26 cellular contexts compared by ENCODE assay signal in genomic region chr7:9407816-9408215, GRCh38.
DNase-seq lines count a peak whose midpoint lies in the region; ATAC-seq and TF ChIP-seq lines count a peak whose summit lies in the region.
"Had no signal": no experiment of that assay in that cellular context is flagged by ENCODE, and none has a peak within 500 bp of the region (broad histone marks: within the 10 kb centered on the region; RNA-seq: fewer than 3 reads in every experiment).

No MANE protein-coding gene starts in this region.

- no peak overlapping the region for H3K4me3 ChIP-seq in Jurkat, Clone E6-1 (ENCODE audit: low read length)
- no peak overlapping the region for H3K4me3 ChIP-seq in SJSA1
- no peak overlapping the region for H3K4me3 ChIP-seq in epithelial cell of esophagus (ENCODE audit: low read length)
- H3K4me3 ChIP-seq in retinal pigment epithelial cell (ENCODE audit: low read length), result no peak overlapping the region
- no peak overlapping the region for H3K4me3 ChIP-seq in left lung
- H3K4me3 ChIP-seq: gastrocnemius medialis, lower lobe of right lung, pancreas, thoracic aorta had no signal

- H3K27me3 ChIP-seq in SJSA1 (replicated peaks) (no peaks in the 10 kb centered on the region), left lung (no peaks in the 10 kb centered on the region)
- H3K27me3 ChIP-seq: gastrocnemius medialis, pancreas had no signal

- no peak overlapping the region for H3K27ac Mint-ChIP-seq in activated CD4-positive, alpha-beta T cell treated with anti-CD3 and anti-CD28 coated beads for 36 hours
- H3K27ac Mint-ChIP-seq: activated CD8-positive, alpha-beta T cell treated with anti-CD3 and anti-CD28 coated beads for 36 hours; activated naive CD8-positive, alpha-beta T cell treated with anti-CD3 and anti-CD28 coated beads for 36 hours; brain; IgD-negative memory B cell; nephron progenitor cell had no signal

- H3K4me1 Mint-ChIP-seq in activated CD4-positive, alpha-beta T cell treated with anti-CD3 and anti-CD28 coated beads for 36 hours, result no peaks in the 10 kb centered on the region
- H3K4me1 Mint-ChIP-seq: activated naive CD8-positive, alpha-beta T cell treated with anti-CD3 and anti-CD28 coated beads for 36 hours; brain; IgD-negative memory B cell; nephron progenitor cell had no signal

- H3K9me3 Mint-ChIP-seq in activated CD4-positive, alpha-beta T cell treated with anti-CD3 and anti-CD28 coated beads for 36 hours (ENCODE audit: low read depth), result no peaks in the 10 kb centered on the region
- H3K9me3 Mint-ChIP-seq: activated CD8-positive, alpha-beta T cell treated with anti-CD3 and anti-CD28 coated beads for 36 hours; activated naive CD8-positive, alpha-beta T cell treated with anti-CD3 and anti-CD28 coated beads for 36 hours; brain; IgD-negative memory B cell; nephron progenitor cell had no signal

- CTCF ChIA-PET in activated CD4-positive, alpha-beta T cell treated with anti-CD3 and anti-CD28 coated beads for 36 hours (lab: Charles Lee), result no interaction called here

- H3K36me3 Mint-ChIP-seq in activated CD4-positive, alpha-beta T cell treated with anti-CD3 and anti-CD28 coated beads for 36 hours (ENCODE audit: low read depth), result no peaks in the 10 kb centered on the region
- H3K36me3 Mint-ChIP-seq: activated naive CD8-positive, alpha-beta T cell treated with anti-CD3 and anti-CD28 coated beads for 36 hours; brain; IgD-negative memory B cell had no signal

- ATAC-seq in activated CD4-positive, alpha-beta T cell treated with anti-CD3 and anti-CD28 coated beads for 36 hours, result no peak
- ATAC-seq in left lung, result no peak
- ATAC-seq: activated CD4-positive, CD25-positive, alpha-beta regulatory T cell treated with anti-CD3 and anti-CD28 coated beads, Interleukin-2, amount 50 U/mL, for 24 hours; activated CD8-positive, alpha-beta T cell treated with anti-CD3 and anti-CD28 coated beads for 36 hours; gastrocnemius medialis; lower lobe of right lung; pancreas; right cardiac atrium; stimulated activated naive CD8-positive, alpha-beta T cell treated with anti-CD3 and anti-CD28 coated beads, Interleukin-15, Interleukin-2, amounts not matched to agents 100 U/mL and 50 U/mL, for 24 hours had no signal

- H3K4me3 Mint-ChIP-seq in activated CD4-positive, alpha-beta T cell treated with anti-CD3 and anti-CD28 coated beads for 36 hours, result no peak overlapping the region
- H3K4me3 Mint-ChIP-seq: activated CD8-positive, alpha-beta T cell treated with anti-CD3 and anti-CD28 coated beads for 36 hours; activated naive CD8-positive, alpha-beta T cell treated with anti-CD3 and anti-CD28 coated beads for 36 hours; brain; IgD-negative memory B cell; nephron progenitor cell had no signal

- no peaks in the 10 kb centered on the region for H3K27me3 Mint-ChIP-seq in activated CD4-positive, alpha-beta T cell treated with anti-CD3 and anti-CD28 coated beads for 36 hours
- H3K27me3 Mint-ChIP-seq: activated CD8-positive, alpha-beta T cell treated with anti-CD3 and anti-CD28 coated beads for 36 hours; activated naive CD8-positive, alpha-beta T cell treated with anti-CD3 and anti-CD28 coated beads for 36 hours; brain; IgD-negative memory B cell had no signal

- intact Hi-C loops in activated CD4-positive, alpha-beta T cell treated with anti-CD3 and anti-CD28 coated beads for 36 hours (cut with DNase I, micrococcal nuclease), result no loop called here
- intact Hi-C loops in left lung (cut with DNase I), result no loop called here

- H3K9me3 ChIP-seq in SJSA1 (replicated peaks) (no peaks in the 10 kb centered on the region), left lung (peaks cover 0 to 7% of the 10 kb centered on the region in 2 donors)
- H3K9me3 ChIP-seq: gastrocnemius medialis, lower lobe of right lung, pancreas, thoracic aorta had no signal

- POLR2A ChIA-PET in activated CD4-positive, alpha-beta T cell treated with anti-CD3 and anti-CD28 coated beads for 36 hours (lab: Charles Lee), result no interaction called here

- H3K36me3 ChIP-seq in SJSA1 (no peaks in the 10 kb centered on the region), left lung (no peaks in the 10 kb centered on the region)
- H3K36me3 ChIP-seq: gastrocnemius medialis, lower lobe of right lung, pancreas, thoracic aorta had no signal

- H3K27ac ChIP-seq in SJSA1, result peak overlapping the region; percentile 44
- no peak overlapping the region for H3K27ac ChIP-seq in left lung
- H3K27ac ChIP-seq: gastrocnemius medialis, lower lobe of right lung, pancreas, thoracic aorta had no signal

- peaks cover 10% of the 10 kb centered on the region for H3K4me1 ChIP-seq in SJSA1 (replicated peaks)
- H3K4me1 ChIP-seq in left lung, result no peaks in the 10 kb centered on the region
- H3K4me1 ChIP-seq: gastrocnemius medialis, lower lobe of right lung, pancreas had no signal

- TF ChIP-seq CTCF in epithelial cell of esophagus (IDR thresholded peaks at IDR 0.05; ENCODE audit: insufficient read depth, low read depth, low read length, missing control alignments) (no peak), retinal pigment epithelial cell (conservative IDR thresholded peaks at IDR 0.05; ENCODE audit: low read depth, low read length) (no peak), left lung (IDR thresholded peaks at IDR 0.05) (no peak)

- DNase-seq in Jurkat, Clone E6-1 (ENCODE audit: low read depth, low spot score), result peak; percentile 10
- DNase-seq in SJSA1 (ENCODE audit: low read depth in 1 of 2, low spot score in 2 of 2), result peak in 1 of 2 experiments; percentile 33
- peak; percentile 12 for DNase-seq in epithelial cell of esophagus (ENCODE audit: low read depth)
- peak; percentile 50 for DNase-seq in retinal pigment epithelial cell (ENCODE audit: low read depth)
- no peak for DNase-seq in activated CD4-positive, alpha-beta T cell treated with anti-CD3 and anti-CD28 coated beads for 36 hours
- DNase-seq in left lung, result no peak
- no peak for DNase-seq in NCI-H2227 treated with DMSO at 0.1 percent for 48 hours (lab: John Stamatoyannopoulos, UW)
- DNase-seq: activated CD8-positive, alpha-beta T cell treated with anti-CD3 and anti-CD28 coated beads for 36 hours; activated effector memory CD4-positive, alpha-beta T cell treated with Interleukin-2 at 50 U/mL for 16 hours; activated naive CD8-positive, alpha-beta T cell treated with anti-CD3 and anti-CD28 coated beads for 36 hours; effector memory CD4-positive, alpha-beta T cell; gastrocnemius medialis; HCEC 1CT; lower lobe of right lung; NCI-H1417 treated with DMSO at 0.1 percent for 48 hours; NCI-H2081 treated with DMSO at 0.1 percent for 48 hours; NCI-H446 treated with DMSO at 0.1 percent for 48 hours; nephron progenitor cell; NK-92 treated with Interleukin-12 subunit alpha and Interleukin-12 subunit beta, amount 100 ng/mL, for 24 hours; pancreas; right cardiac atrium; stimulated activated naive CD8-positive, alpha-beta T cell treated with anti-CD3 and anti-CD28 coated beads, Interleukin-15, Interleukin-2, amounts not matched to agents 100 U/mL and 50 U/mL, for 24 hours had no signal

Comparison
In these comparisons a context has a peak if more than half of its experiments do, and no peak if none do; other contexts are left out.
1. DNase-seq: peak in Jurkat, Clone E6-1 (single experiment), epithelial cell of esophagus (single experiment) and retinal pigment epithelial cell (single experiment); none in activated CD4-positive, alpha-beta T cell treated with anti-CD3 and anti-CD28 coated beads for 36 hours (single experiment), left lung (0 of 2) and NCI-H2227 treated with DMSO at 0.1 percent for 48 hours (single experiment).